13 cellular contexts compared by ENCODE assay signal in genomic region chr20:50724112-50724724, GRCh38. TPM values are rescaled to one million over a fixed set of nuclear protein-coding genes. Genes with fewer than 3 reads are reported as not detected.
DNase-seq lines count a peak whose midpoint lies in the region; ATAC-seq and TF ChIP-seq lines count a peak whose summit lies in the region.
"Had no signal": no experiment of that assay in that cellular context is flagged by ENCODE, and none has a peak within 500 bp of the region (broad histone marks: within the 10 kb centered on the region; RNA-seq: fewer than 3 reads in every experiment).

No MANE protein-coding gene starts in this region.

- H2BK5ac ChIP-seq in mesendoderm (ENCODE audit: low read length), result no peak overlapping the region

- no peak overlapping the region for H3K56ac ChIP-seq in mesendoderm (ENCODE audit: low read length)

- no peak overlapping the region for H3K4me2 ChIP-seq in mesendoderm (ENCODE audit: low read length)

- H3K27me3 Mint-ChIP-seq in naive thymus-derived CD4-positive, alpha-beta T cell, result no peaks in the 10 kb centered on the region
- H3K27me3 Mint-ChIP-seq: activated naive CD4-positive, alpha-beta T cell treated with anti-CD3 and anti-CD28 coated beads, Interleukin-2, amount 50 U/mL, for 24 hours had no signal

- H3K36me3 ChIP-seq in right atrium auricular region (no peaks in the 10 kb centered on the region), neuron (ENCODE audit: insufficient read depth, low read length) (no peaks in the 10 kb centered on the region), uterus (no peaks in the 10 kb centered on the region), mesendoderm (ENCODE audit: control insufficient read depth, insufficient read depth, low read length) (no peaks in the 10 kb centered on the region)
- H3K36me3 ChIP-seq in naive thymus-derived CD4-positive, alpha-beta T cell (ENCODE audit: control insufficient read depth in 2 of 3, insufficient read depth in 3 of 3, low read length in 3 of 3), result no peaks in the 10 kb centered on the region

- DNase-seq in right atrium auricular region (ENCODE audit: low spot score), result no peak
- DNase-seq in left cardiac atrium, result no peak
- no peak for DNase-seq in coronary artery (ENCODE audit: low spot score)
- no peak for DNase-seq in uterus
- no peak for DNase-seq in GM13976 (ENCODE audit: low spot score)
- no peak for DNase-seq in naive thymus-derived CD4-positive, alpha-beta T cell
- no peak for DNase-seq in mesendoderm
- DNase-seq: immature natural killer cell, NCI-H345, OCI-M1 had no signal

- H3K36me3 Mint-ChIP-seq in naive thymus-derived CD4-positive, alpha-beta T cell, result no peaks in the 10 kb centered on the region
- H3K36me3 Mint-ChIP-seq: activated naive CD4-positive, alpha-beta T cell treated with anti-CD3 and anti-CD28 coated beads, Interleukin-2, amount 50 U/mL, for 24 hours; immature natural killer cell had no signal

- TF ChIP-seq CTCF in right atrium auricular region (IDR thresholded peaks at IDR 0.05), result no peak
- TF ChIP-seq CTCF in coronary artery (IDR thresholded peaks at IDR 0.05), result no peak
- no peak for TF ChIP-seq CTCF in uterus (IDR thresholded peaks at IDR 0.05)
- TF ChIP-seq CTCF in GM13976 (IDR thresholded peaks at IDR 0.05; ENCODE audit: borderline replicate concordance, control extremely low read depth, extremely low read depth, insufficient read depth, missing control alignments), result no peak

- peaks cover 0 to 28% of the 10 kb centered on the region in 2 donors for H3K4me1 ChIP-seq in right atrium auricular region
- peaks cover 10% of the 10 kb centered on the region for H3K4me1 ChIP-seq in neuron (ENCODE audit: insufficient read depth, low read length)
- H3K4me1 ChIP-seq in uterus, result peaks cover 15 to 17% of the 10 kb centered on the region in 2 donors
- H3K4me1 ChIP-seq in naive thymus-derived CD4-positive, alpha-beta T cell (ENCODE audit: control insufficient read depth in 2 of 2, insufficient read depth in 2 of 2, low read length in 2 of 2), result no peaks in the 10 kb centered on the region
- peaks cover 6% of the 10 kb centered on the region for H3K4me1 ChIP-seq in mesendoderm (ENCODE audit: control insufficient read depth, low read depth, low read length)

- no peaks in the 10 kb centered on the region for H3K27me3 ChIP-seq in right atrium auricular region
- no peaks in the 10 kb centered on the region for H3K27me3 ChIP-seq in neuron (ENCODE audit: insufficient read depth, low read length)
- H3K27me3 ChIP-seq in uterus, result no peaks in the 10 kb centered on the region
- H3K27me3 ChIP-seq in naive thymus-derived CD4-positive, alpha-beta T cell (ENCODE audit: control insufficient read depth in 2 of 2, insufficient read depth in 2 of 2, low read length in 2 of 2), result no peaks in the 10 kb centered on the region
- no peaks in the 10 kb centered on the region for H3K27me3 ChIP-seq in mesendoderm (ENCODE audit: insufficient read depth, low read length, poor library complexity)

- in situ Hi-C loops in GM13976 (cut with MboI; ENCODE audit: low sequenced_read_pairs, unreplicated experiment), result no loop called here

- H3K27ac Mint-ChIP-seq in naive thymus-derived CD4-positive, alpha-beta T cell, result no peak overlapping the region
- H3K27ac Mint-ChIP-seq: activated naive CD4-positive, alpha-beta T cell treated with anti-CD3 and anti-CD28 coated beads, Interleukin-2, amount 50 U/mL, for 24 hours; immature natural killer cell; nephron progenitor cell had no signal

- H3K4me1 Mint-ChIP-seq in naive thymus-derived CD4-positive, alpha-beta T cell, result no peaks in the 10 kb centered on the region
- H3K4me1 Mint-ChIP-seq: immature natural killer cell had no signal

- no peaks in the 10 kb centered on the region for H3K9me3 Mint-ChIP-seq in naive thymus-derived CD4-positive, alpha-beta T cell
- H3K9me3 Mint-ChIP-seq: activated naive CD4-positive, alpha-beta T cell treated with anti-CD3 and anti-CD28 coated beads, Interleukin-2, amount 50 U/mL, for 24 hours; immature natural killer cell; nephron progenitor cell had no signal

- intact Hi-C loops in left cardiac atrium (cut with DNase I) (no loop called here), uterus (cut with DNase I; ENCODE audit: low total_unique reads) (no loop called here)
- intact Hi-C loops in naive thymus-derived CD4-positive, alpha-beta T cell (cut with micrococcal nuclease), result no loop called here

- H3K9me3 ChIP-seq in right atrium auricular region (no peaks in the 10 kb centered on the region), neuron (ENCODE audit: low read length) (no peaks in the 10 kb centered on the region), uterus (no peaks in the 10 kb centered on the region)
- no peaks in the 10 kb centered on the region for H3K9me3 ChIP-seq in naive thymus-derived CD4-positive, alpha-beta T cell (ENCODE audit: control insufficient read depth in 2 of 3, low read length in 3 of 3)

- no peak overlapping the region for H2BK15ac ChIP-seq in mesendoderm (replicated peaks; ENCODE audit: low read depth)

- no peak overlapping the region for H2BK120ac ChIP-seq in mesendoderm (ENCODE audit: low read depth, low read length)

- no peak overlapping the region for H3K9ac ChIP-seq in mesendoderm (ENCODE audit: low read length)

- no peak overlapping the region for H3K4me3 Mint-ChIP-seq in naive thymus-derived CD4-positive, alpha-beta T cell
- H3K4me3 Mint-ChIP-seq: activated naive CD4-positive, alpha-beta T cell treated with anti-CD3 and anti-CD28 coated beads, Interleukin-2, amount 50 U/mL, for 24 hours; immature natural killer cell; nephron progenitor cell had no signal

- H3K18ac ChIP-seq in mesendoderm (ENCODE audit: low read length), result no peak overlapping the region

- H3K4ac ChIP-seq in mesendoderm (ENCODE audit: low read depth, low read length), result no peak overlapping the region

- H3K79me2 ChIP-seq in mesendoderm (ENCODE audit: control insufficient read depth, insufficient read depth, low read length), result no peaks in the 10 kb centered on the region

- H3K27ac ChIP-seq in right atrium auricular region (peak overlapping the region; percentile 78 to 87), coronary artery (peak overlapping the region; percentile 77 to 86), uterus (peak overlapping the region; percentile 86 to 93), mesendoderm (ENCODE audit: low read depth, low read length) (no peak overlapping the region)
- no peak overlapping the region for H3K27ac ChIP-seq in naive thymus-derived CD4-positive, alpha-beta T cell (ENCODE audit: low read depth, low read length)

- CTCF ChIA-PET in naive thymus-derived CD4-positive, alpha-beta T cell (lab: Charles Lee), result no interaction called here

- H3K4me3 ChIP-seq in right atrium auricular region, result no peak overlapping the region
- no peak overlapping the region for H3K4me3 ChIP-seq in coronary artery
- H3K4me3 ChIP-seq in neuron (ENCODE audit: low read length), result peak overlapping the region; percentile 6
- H3K4me3 ChIP-seq in uterus, result no peak overlapping the region
- H3K4me3 ChIP-seq in naive thymus-derived CD4-positive, alpha-beta T cell (ENCODE audit: low read length), result no peak overlapping the region
- no peak overlapping the region for H3K4me3 ChIP-seq in mesendoderm (ENCODE audit: low read length)

- H2AK5ac ChIP-seq in mesendoderm (ENCODE audit: low read length), result no peak overlapping the region

- no CpG with 5 or more reads among the region's 7 CpGs for WGBS in mesendoderm (ENCODE audit: extremely low coverage, insufficient coverage, low lambda C conversion rate)

- POLR2A ChIA-PET in naive thymus-derived CD4-positive, alpha-beta T cell (lab: Charles Lee), result no interaction called here

- H3K23ac ChIP-seq in mesendoderm (ENCODE audit: low read length), result no peak overlapping the region

- ATAC-seq in left cardiac atrium, result no peak
- ATAC-seq in naive thymus-derived CD4-positive, alpha-beta T cell, result no peak

- no peaks in the 10 kb centered on the region for H3K79me1 ChIP-seq in mesendoderm (ENCODE audit: low read length)

- H2AFZ ChIP-seq in neuron (ENCODE audit: low read depth, low read length), result peak overlapping the region; percentile 72

- TF ChIP-seq POLR2A in uterus (IDR thresholded peaks at IDR 0.05), result no peak

- H4K8ac ChIP-seq in mesendoderm (ENCODE audit: low read depth, low read length), result no peak overlapping the region

- H4K5ac ChIP-seq in mesendoderm (ENCODE audit: low read length), result no peak overlapping the region

RNA-seq across cellular contexts. Expression of gene PARD6B, which starts 7.2 kb away (rescaled TPM):
- total RNA-seq in right atrium auricular region (1 to 10 TPM; 4.4 to 5.9 TPM), left cardiac atrium (1 to 10 TPM; 3.2 to 4.6 TPM), uterus (10 to 100 TPM in 2 of 4 donors, 1 to 10 TPM in 2; 2.0 to 13.2 (median 7.8) TPM)
- 10 to 100 TPM in 2 of 5 experiments, 1 to 10 TPM in 3; 5.2 to 10.8 (median 7.7) TPM for total RNA-seq in naive thymus-derived CD4-positive, alpha-beta T cell
- 1 to 10 TPM in 1 of 2 donors, under 1 TPM in 1; 0.60 to 1.9 TPM for polyA plus RNA-seq in naive thymus-derived CD4-positive, alpha-beta T cell
- 4.0 TPM for polyA plus RNA-seq in mesendoderm (2013, experiment 1 of 2)
- 3.9 TPM for polyA plus RNA-seq in mesendoderm (2013, experiment 2 of 2)

RNA-seq across cellular contexts. Expression of gene RIPOR3, which starts 32.9 kb away (rescaled TPM):
- total RNA-seq in right atrium auricular region, result 1 to 10 TPM; 2.9 to 4.7 TPM
- total RNA-seq in left cardiac atrium, result 1 to 10 TPM; 3.3 to 6.7 TPM
- 10 to 100 TPM in 3 of 4 donors, 1 to 10 TPM in 1; 9.1 to 85.4 (median 17.8) TPM for total RNA-seq in uterus
- total RNA-seq in naive thymus-derived CD4-positive, alpha-beta T cell, result under 1 TPM in 2 of 5 experiments, not detected in 3; 0.27 to 0.32 TPM
- 1 to 10 TPM; 1.3 to 1.7 TPM for polyA plus RNA-seq in naive thymus-derived CD4-positive, alpha-beta T cell
- 0.06 TPM for polyA plus RNA-seq in mesendoderm (2013, experiment 1 of 2)
- 0.11 TPM for polyA plus RNA-seq in mesendoderm (2013, experiment 2 of 2)

Comparison
In these comparisons a context has a peak if more than half of its experiments do, and no peak if none do; other contexts are left out.
1. H3K27ac ChIP-seq: peak in right atrium auricular region (2 of 2), coronary artery (2 of 2) and uterus (2 of 2); none in naive thymus-derived CD4-positive, alpha-beta T cell (single experiment) and mesendoderm (single experiment).